Comparison of ENCODE assay signal across 1 cellular context in genomic region chr6:99993533-99994251, GRCh38.
TF ChIP-seq lines count a peak whose summit lies in the region.

A gene with protein sequence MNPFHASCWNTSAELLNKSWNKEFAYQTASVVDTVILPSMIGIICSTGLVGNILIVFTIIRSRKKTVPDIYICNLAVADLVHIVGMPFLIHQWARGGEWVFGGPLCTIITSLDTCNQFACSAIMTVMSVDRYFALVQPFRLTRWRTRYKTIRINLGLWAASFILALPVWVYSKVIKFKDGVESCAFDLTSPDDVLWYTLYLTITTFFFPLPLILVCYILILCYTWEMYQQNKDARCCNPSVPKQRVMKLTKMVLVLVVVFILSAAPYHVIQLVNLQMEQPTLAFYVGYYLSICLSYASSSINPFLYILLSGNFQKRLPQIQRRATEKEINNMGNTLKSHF (minus strand): TSS chr6:99994223. CDS start chr6:99956147, 38,076 bp downstream.

TF ChIP-seq in WTC11, 78 proteins besides CTCF, POLR2A, EP300 and RAD21 (continued from another document):
- TF ChIP-seq TEAD1 (CRISPR knock-in tag; IDR thresholded peaks at IDR 0.05) (no peak), ZNF423 (CRISPR knock-in tag; IDR thresholded peaks at IDR 0.05) (no peak), SMAD3 (CRISPR knock-in tag; IDR thresholded peaks at IDR 0.05; ENCODE audit: borderline replicate concordance) (no peak), ETV6 (CRISPR knock-in tag; IDR thresholded peaks at IDR 0.05) (no peak), ZNF263 (CRISPR knock-in tag; IDR thresholded peaks at IDR 0.05; ENCODE audit: low read depth) (no peak), ZBTB43 (CRISPR knock-in tag; IDR thresholded peaks at IDR 0.05) (no peak), ZNF671 (CRISPR knock-in tag; IDR thresholded peaks at IDR 0.05) (no peak), NR2C2 (CRISPR knock-in tag; IDR thresholded peaks at IDR 0.05) (no peak)
- TF ChIP-seq, protein P1, sequence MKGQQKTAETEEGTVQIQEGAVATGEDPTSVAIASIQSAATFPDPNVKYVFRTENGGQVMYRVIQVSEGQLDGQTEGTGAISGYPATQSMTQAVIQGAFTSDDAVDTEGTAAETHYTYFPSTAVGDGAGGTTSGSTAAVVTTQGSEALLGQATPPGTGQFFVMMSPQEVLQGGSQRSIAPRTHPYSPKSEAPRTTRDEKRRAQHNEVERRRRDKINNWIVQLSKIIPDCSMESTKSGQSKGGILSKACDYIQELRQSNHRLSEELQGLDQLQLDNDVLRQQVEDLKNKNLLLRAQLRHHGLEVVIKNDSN (CRISPR knock-in tag; IDR thresholded peaks at IDR 0.05) = no peak
- TF ChIP-seq, protein P2, sequence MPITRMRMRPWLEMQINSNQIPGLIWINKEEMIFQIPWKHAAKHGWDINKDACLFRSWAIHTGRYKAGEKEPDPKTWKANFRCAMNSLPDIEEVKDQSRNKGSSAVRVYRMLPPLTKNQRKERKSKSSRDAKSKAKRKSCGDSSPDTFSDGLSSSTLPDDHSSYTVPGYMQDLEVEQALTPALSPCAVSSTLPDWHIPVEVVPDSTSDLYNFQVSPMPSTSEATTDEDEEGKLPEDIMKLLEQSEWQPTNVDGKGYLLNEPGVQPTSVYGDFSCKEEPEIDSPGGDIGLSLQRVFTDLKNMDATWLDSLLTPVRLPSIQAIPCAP (CRISPR knock-in tag; IDR thresholded peaks at IDR 0.05) = no peak
